In the genomic region with DNA sequence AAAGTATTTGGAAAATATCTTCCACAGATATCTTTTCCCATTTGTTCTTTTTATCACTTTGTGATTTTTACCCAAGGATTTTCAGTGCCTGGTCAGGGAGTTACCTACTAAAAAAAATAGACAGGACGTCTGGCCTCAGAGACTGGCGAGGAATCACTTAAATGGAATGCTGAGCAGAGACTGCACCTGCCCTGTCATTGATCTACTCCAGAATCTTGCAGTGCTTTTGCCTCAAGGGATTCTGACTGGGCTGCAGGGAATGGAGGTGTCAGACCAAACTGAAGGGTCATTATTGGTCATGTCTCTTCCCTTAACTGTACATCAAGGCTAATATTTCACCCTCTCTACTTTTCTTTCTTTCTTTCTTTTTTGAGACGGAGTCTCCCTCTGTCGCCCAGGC, we compare ENCODE assay signal across 19 cellular contexts. TPM values are rescaled to one million over a fixed set of nuclear protein-coding genes. Genes with fewer than 3 reads are reported as not detected.
"Had no signal": no experiment of that assay in that cellular context is flagged by ENCODE, and none has a peak within 500 bp of the region (broad histone marks: within the 10 kb centered on the region; RNA-seq: fewer than 3 reads in every experiment).

No MANE protein-coding gene starts in this region.

- H3K36me3 ChIP-seq: adrenal gland, prostate gland, sigmoid colon, upper lobe of right lung had no signal

- H3K27ac Mint-ChIP-seq: activated CD4-positive, alpha-beta T cell treated with anti-CD3 and anti-CD28 coated beads, Interleukin-2, amount 10 ng/mL, durations not matched to agents 7 days and 5 days; activated T-helper 17 cell treated with anti-CD3 and anti-CD28 coated beads, Interleukin-2, amount 50 U/mL, for 72 hours; nephron; stimulated activated naive CD8-positive, alpha-beta T cell treated with anti-CD3 and anti-CD28 coated beads, Interleukin-15, Interleukin-2, amounts not matched to agents 100 ng/mL and 50 ng/mL, for 24 hours had no signal

- H3K9me3 ChIP-seq: adrenal gland, body of pancreas, prostate gland, sigmoid colon, upper lobe of right lung had no signal

- ATAC-seq: activated T-helper 17 cell treated with anti-CD3 and anti-CD28 coated beads, Interleukin-2, amount 50 U/mL, for 72 hours; body of pancreas; left lobe of liver; upper lobe of right lung had no signal

- H3K27ac ChIP-seq: adrenal gland, body of pancreas, prostate gland, sigmoid colon, upper lobe of right lung had no signal

- H3K4me3 Mint-ChIP-seq: activated CD4-positive, alpha-beta T cell treated with anti-CD3 and anti-CD28 coated beads, Interleukin-2, amount 10 ng/mL, durations not matched to agents 7 days and 5 days; activated T-helper 17 cell treated with anti-CD3 and anti-CD28 coated beads, Interleukin-2, amount 50 U/mL, for 72 hours; nephron; stimulated activated naive CD8-positive, alpha-beta T cell treated with anti-CD3 and anti-CD28 coated beads, Interleukin-15, Interleukin-2, amounts not matched to agents 100 ng/mL and 50 ng/mL, for 24 hours had no signal

- H3K4me3 ChIP-seq: adrenal gland, body of pancreas, prostate gland, sigmoid colon, upper lobe of right lung had no signal

- FAIRE-seq: TTC549 had no signal

- H3K9me3 Mint-ChIP-seq: activated CD4-positive, alpha-beta T cell treated with anti-CD3 and anti-CD28 coated beads, Interleukin-2, amount 10 ng/mL, durations not matched to agents 7 days and 5 days; activated T-helper 17 cell treated with anti-CD3 and anti-CD28 coated beads, Interleukin-2, amount 50 U/mL, for 72 hours; stimulated activated naive CD8-positive, alpha-beta T cell treated with anti-CD3 and anti-CD28 coated beads, Interleukin-15, Interleukin-2, amounts not matched to agents 100 ng/mL and 50 ng/mL, for 24 hours had no signal

- H3K27me3 ChIP-seq: adrenal gland, body of pancreas, sigmoid colon had no signal

- H3K4me1 Mint-ChIP-seq: activated CD4-positive, alpha-beta T cell treated with anti-CD3 and anti-CD28 coated beads, Interleukin-2, amount 10 ng/mL, durations not matched to agents 7 days and 5 days; activated T-helper 17 cell treated with anti-CD3 and anti-CD28 coated beads, Interleukin-2, amount 50 U/mL, for 72 hours; nephron had no signal

- DNase-seq: activated CD4-positive, alpha-beta T cell treated with anti-CD3 and anti-CD28 coated beads, Interleukin-2, amount 10 ng/mL, durations not matched to agents 7 days and 5 days; activated CD4-positive, CD25-positive, alpha-beta regulatory T cell; activated naive CD4-positive, alpha-beta T cell treated with anti-CD3 and anti-CD28 coated beads, Interleukin-2, amount 50 U/mL, for 16 hours; activated T-cell treated with anti-CD3 and anti-CD28 coated beads for 4 hours; adrenal gland; body of pancreas; effector memory CD4-positive, alpha-beta T cell; occipital lobe; sigmoid colon; stimulated activated CD4-positive, alpha-beta T cell treated with anti-CD3 and anti-CD28 coated beads, Interleukin-4, amount 100 ng/mL, for 24 hours; T-helper 2 cell; upper lobe of right lung had no signal

- H3K4me1 ChIP-seq: adrenal gland, prostate gland, sigmoid colon, upper lobe of right lung had no signal

RNA-seq across cellular contexts. Expression of a gene that starts 12.1 kb away (rescaled TPM):
- total RNA-seq: activated CD4-positive, alpha-beta T cell treated with anti-CD3 and anti-CD28 coated beads, Interleukin-2, amount 10 ng/mL, durations not matched to agents 7 days and 5 days; activated CD8-positive, alpha-beta memory T cell treated with anti-CD3 and anti-CD28 coated beads for 36 hours; activated T-helper 17 cell treated with anti-CD3 and anti-CD28 coated beads, Interleukin-2, amount 50 U/mL, for 72 hours; left lobe of liver had no signal
